In genomic region chr11:61061081-61061826, GRCh38 we compare ENCODE assay signal across 1 cellular context.
TF ChIP-seq lines count a peak whose summit lies in the region.

No MANE protein-coding gene starts in this region.

TF ChIP-seq in GM12878, 131 proteins besides CTCF, POLR2A, EP300 and RAD21 (continued from another document and continues in another):
- 0 out of 2 replicates have a peak, but pooled peaks have one; percentile 4 for TF ChIP-seq ZBTB40 (IDR thresholded peaks at IDR 0.05; ENCODE audit: borderline replicate concordance)
- TF ChIP-seq BMI1 (IDR thresholded peaks at IDR 0.05; ENCODE audit: borderline replicate concordance): peak; percentile 44; the same call in 1 of the 2 replicates
- no peak for TF ChIP-seq NRF1 (conservative IDR thresholded peaks at IDR 0.05; ENCODE audit: low read depth, low read length)
- TF ChIP-seq CHD1 (IDR thresholded peaks at IDR 0.05; ENCODE audit: low read depth, low read length): no peak
- no peak for TF ChIP-seq ZNF24 (IDR thresholded peaks at IDR 0.05)
- 0 out of 2 replicates have a peak, but pooled peaks have one; percentile 30 for TF ChIP-seq RAD51 (IDR thresholded peaks at IDR 0.05)
- TF ChIP-seq IKZF1 (conservative IDR thresholded peaks at IDR 0.05): peak; percentile 95
- no peak for TF ChIP-seq SREBF2 (IDR thresholded peaks at IDR 0.05; ENCODE audit: low read length)
- TF ChIP-seq ZNF207 (IDR thresholded peaks at IDR 0.05; ENCODE audit: borderline replicate concordance): no peak; the same call in 1 of the 2 replicates
- TF ChIP-seq SKIL (IDR thresholded peaks at IDR 0.05; ENCODE audit: low read depth, poor library complexity, severe bottlenecking): peak; percentile 97
- no peak for TF ChIP-seq USF2 (IDR thresholded peaks at IDR 0.05; ENCODE audit: borderline replicate concordance, low read depth, low read length)
- TF ChIP-seq ZNF384 (IDR thresholded peaks at IDR 0.05; ENCODE audit: borderline replicate concordance, low read depth, low read length): peak; percentile 80
- no peak for TF ChIP-seq ZNF217 (IDR thresholded peaks at IDR 0.05)
- no peak; the same call in 1 of the 2 replicates for TF ChIP-seq CBX5 (IDR thresholded peaks at IDR 0.05; ENCODE audit: low read depth)
- no peak for TF ChIP-seq RFX5 (IDR thresholded peaks at IDR 0.05; ENCODE audit: low read depth, low read length)
- TF ChIP-seq CHD2 (IDR thresholded peaks at IDR 0.05; ENCODE audit: borderline replicate concordance, low read depth, low read length): peak; percentile 79
- TF ChIP-seq SP1 (IDR thresholded peaks at IDR 0.05; ENCODE audit: low read depth, low read length): no peak
- no peak for TF ChIP-seq FOXK2 (IDR thresholded peaks at IDR 0.05)
- no peak for TF ChIP-seq ZNF274 (IDR thresholded peaks at IDR 0.05; ENCODE audit: insufficient read depth, insufficient read length)
- peak; percentile 79 for TF ChIP-seq CREB1 (IDR thresholded peaks at IDR 0.05; ENCODE audit: low read depth)
- no peak for TF ChIP-seq ZBTB11 (CRISPR knock-in tag; IDR thresholded peaks at IDR 0.05)
- TF ChIP-seq POU2F2 (IDR thresholded peaks at IDR 0.05; ENCODE audit: borderline replicate concordance, low read depth, low read length): peak; percentile 68; the same call in 1 of the 3 replicates
- TF ChIP-seq TCF7 (IDR thresholded peaks at IDR 0.05; ENCODE audit: borderline replicate concordance): peak; percentile 73; the same call in 1 of the 2 replicates
- TF ChIP-seq WRNIP1 (IDR thresholded peaks at IDR 0.05; ENCODE audit: borderline replicate concordance, low read depth, low read length): no peak
- TF ChIP-seq ZZZ3 (IDR thresholded peaks at IDR 0.05; ENCODE audit: control insufficient read depth, insufficient read length, low read depth): no peak
- TF ChIP-seq TBL1XR1 (IDR thresholded peaks at IDR 0.05; ENCODE audit: low read depth, low read length): peak; percentile 98
- peak; percentile 97 for TF ChIP-seq ATF7 (IDR thresholded peaks at IDR 0.05; ENCODE audit: low read depth)
- TF ChIP-seq KDM1A (IDR thresholded peaks at IDR 0.05; ENCODE audit: borderline replicate concordance): no peak
- TF ChIP-seq MTA3 (IDR thresholded peaks at IDR 0.05; ENCODE audit: borderline replicate concordance, low read length): peak; percentile 93; the same call in 1 of the 2 replicates
- TF ChIP-seq ESRRA (IDR thresholded peaks at IDR 0.05; ENCODE audit: low read length): peak; percentile 80; the same call in 1 of the 2 replicates
- TF ChIP-seq RB1 (IDR thresholded peaks at IDR 0.05; ENCODE audit: borderline replicate concordance): no peak
- peak; percentile 99 for TF ChIP-seq EED (IDR thresholded peaks at IDR 0.05; ENCODE audit: low read depth)
- peak; percentile 95 for TF ChIP-seq RELB (IDR thresholded peaks at IDR 0.05; ENCODE audit: low read depth)
- TF ChIP-seq NR2C1 (IDR thresholded peaks at IDR 0.05): no peak
- no peak for TF ChIP-seq GATAD2B (conservative IDR thresholded peaks at IDR 0.05; ENCODE audit: low read depth)
- TF ChIP-seq E2F8 (IDR thresholded peaks at IDR 0.05; ENCODE audit: low read depth, partially characterized antibody): peak; percentile 66
- TF ChIP-seq BCL3 (IDR thresholded peaks at IDR 0.05; ENCODE audit: borderline replicate concordance, insufficient read depth, low read depth, low read length, poor library complexity, severe bottlenecking): peak; percentile 96
- peak; percentile 93; the same call in 1 of the 2 replicates for TF ChIP-seq STAT3 (IDR thresholded peaks at IDR 0.05; ENCODE audit: low read depth, low read length)
- no peak; the same call in 1 of the 2 replicates for TF ChIP-seq MAX (IDR thresholded peaks at IDR 0.05; ENCODE audit: low read depth, low read length)
- no peak for TF ChIP-seq LARP7 (IDR thresholded peaks at IDR 0.05)
- TF ChIP-seq PRDM15 (CRISPR knock-in tag; IDR thresholded peaks at IDR 0.05): no peak
